8 cellular contexts compared by ENCODE assay signal in genomic region chr15:55743615-55743978, GRCh38. TPM values are rescaled to one million over a fixed set of nuclear protein-coding genes. Genes with fewer than 3 reads are reported as not detected.
DNase-seq lines count a peak whose midpoint lies in the region; ATAC-seq and TF ChIP-seq lines count a peak whose summit lies in the region.

No MANE protein-coding gene starts in this region.

- intact Hi-C loops in activated T-helper 2 cell treated with anti-CD3 and anti-CD28 coated beads, Interferon-gamma antibody, Interleukin-2, Interleukin-4, amounts not matched to agents 10 μg/mL and 5 μg/mL and 100 μg/mL, durations not matched to agents 14 hours and 24 hours and 36 hours (cut with micrococcal nuclease): loop anchor here (5.0 kb wide), 2 partner anchors 91 to 156 kb away; partner anchors contain the start of gene PYGO1

- no peaks in the 10 kb centered on the region for H3K36me3 ChIP-seq in kidney epithelial cell (ENCODE audit: control insufficient read depth, insufficient read depth, low read length)

- peak overlapping the region; percentile 81 for H3K4me3 ChIP-seq in kidney epithelial cell (ENCODE audit: low read depth, low read length)

- no peak for ATAC-seq in stimulated activated naive CD8-positive, alpha-beta T cell treated with anti-CD3 and anti-CD28 coated beads, Interleukin-15, amount 100 ng/mL, for 72 hours

- DNase-seq in NCI-H82 (lab: John Stamatoyannopoulos, UW) (peak; percentile 65), NCI-H82 treated with DMSO at 0.1 percent for 48 hours (lab: John Stamatoyannopoulos, UW; ENCODE audit: unreplicated experiment) (no peak), kidney epithelial cell (ENCODE audit: low read depth) (no peak), globus pallidus (ENCODE audit: low spot score) (no peak), NCI-H2029 (lab: John Stamatoyannopoulos, UW) (no peak)
- DNase-seq in activated T-helper 2 cell treated with anti-CD3 and anti-CD28 coated beads, Interferon-gamma antibody, Interleukin-2, Interleukin-4, amounts not matched to agents 10 μg/mL and 5 μg/mL and 100 μg/mL, durations not matched to agents 14 hours and 24 hours and 36 hours (ENCODE audit: low spot score): no peak
- no peak for DNase-seq in stimulated activated naive CD8-positive, alpha-beta T cell treated with anti-CD3 and anti-CD28 coated beads, Interleukin-15, amount 100 ng/mL, for 72 hours
- DNase-seq in activated CD4-positive, CD25-positive, alpha-beta regulatory T cell (lab: John Stamatoyannopoulos, UW): no peak

- H3K27me3 Mint-ChIP-seq in activated T-helper 2 cell treated with anti-CD3 and anti-CD28 coated beads, Interferon-gamma antibody, Interleukin-2, Interleukin-4, amounts not matched to agents 10 μg/mL and 5 μg/mL and 100 μg/mL, durations not matched to agents 14 hours and 24 hours and 36 hours (ENCODE audit: low read depth): peaks cover 34% of the 10 kb centered on the region
- peaks cover 25% of the 10 kb centered on the region for H3K27me3 Mint-ChIP-seq in stimulated activated naive CD8-positive, alpha-beta T cell treated with anti-CD3 and anti-CD28 coated beads, Interleukin-15, amount 100 ng/mL, for 72 hours

- TF ChIP-seq CTCF in kidney epithelial cell (IDR thresholded peaks at IDR 0.05; ENCODE audit: insufficient read depth, low read length, poor library complexity, severe bottlenecking): no peak

- no peaks in the 10 kb centered on the region for H3K9me3 Mint-ChIP-seq in activated T-helper 2 cell treated with anti-CD3 and anti-CD28 coated beads, Interferon-gamma antibody, Interleukin-2, Interleukin-4, amounts not matched to agents 10 μg/mL and 5 μg/mL and 100 μg/mL, durations not matched to agents 14 hours and 24 hours and 36 hours
- no peaks in the 10 kb centered on the region for H3K9me3 Mint-ChIP-seq in stimulated activated naive CD8-positive, alpha-beta T cell treated with anti-CD3 and anti-CD28 coated beads, Interleukin-15, amount 100 ng/mL, for 72 hours

- no peaks in the 10 kb centered on the region for H3K27me3 ChIP-seq in kidney epithelial cell (ENCODE audit: control insufficient read depth, insufficient read depth, low read length)

- peaks cover 4% of the 10 kb centered on the region for H3K4me1 Mint-ChIP-seq in activated T-helper 2 cell treated with anti-CD3 and anti-CD28 coated beads, Interferon-gamma antibody, Interleukin-2, Interleukin-4, amounts not matched to agents 10 μg/mL and 5 μg/mL and 100 μg/mL, durations not matched to agents 14 hours and 24 hours and 36 hours (ENCODE audit: low read depth)
- H3K4me1 Mint-ChIP-seq in stimulated activated naive CD8-positive, alpha-beta T cell treated with anti-CD3 and anti-CD28 coated beads, Interleukin-15, amount 100 ng/mL, for 72 hours: peaks cover 6% of the 10 kb centered on the region

- no peak overlapping the region for H3K27ac Mint-ChIP-seq in activated T-helper 2 cell treated with anti-CD3 and anti-CD28 coated beads, Interferon-gamma antibody, Interleukin-2, Interleukin-4, amounts not matched to agents 10 μg/mL and 5 μg/mL and 100 μg/mL, durations not matched to agents 14 hours and 24 hours and 36 hours
- no peak overlapping the region for H3K27ac Mint-ChIP-seq in stimulated activated naive CD8-positive, alpha-beta T cell treated with anti-CD3 and anti-CD28 coated beads, Interleukin-15, amount 100 ng/mL, for 72 hours

- no peaks in the 10 kb centered on the region for H3K36me3 Mint-ChIP-seq in activated T-helper 2 cell treated with anti-CD3 and anti-CD28 coated beads, Interferon-gamma antibody, Interleukin-2, Interleukin-4, amounts not matched to agents 10 μg/mL and 5 μg/mL and 100 μg/mL, durations not matched to agents 14 hours and 24 hours and 36 hours (ENCODE audit: low read depth)

- H3K4me3 Mint-ChIP-seq in activated T-helper 2 cell treated with anti-CD3 and anti-CD28 coated beads, Interferon-gamma antibody, Interleukin-2, Interleukin-4, amounts not matched to agents 10 μg/mL and 5 μg/mL and 100 μg/mL, durations not matched to agents 14 hours and 24 hours and 36 hours (ENCODE audit: low read depth): peak overlapping the region; percentile 54
- H3K4me3 Mint-ChIP-seq in stimulated activated naive CD8-positive, alpha-beta T cell treated with anti-CD3 and anti-CD28 coated beads, Interleukin-15, amount 100 ng/mL, for 72 hours: peak overlapping the region; percentile 64 to 70

RNA-seq across cellular contexts. Expression of gene PRTG, which starts 0.6 kb away (rescaled TPM):
- 0.66 and 0.83 TPM in 2 replicates for total RNA-seq in activated T-helper 2 cell treated with anti-CD3 and anti-CD28 coated beads, Interferon-gamma antibody, Interleukin-2, Interleukin-4, amounts not matched to agents 10 μg/mL and 5 μg/mL and 100 μg/mL, durations not matched to agents 14 hours and 24 hours and 36 hours
- 7.9 and 9.4 TPM in 2 replicates for total RNA-seq in kidney epithelial cell
